ENCODE assay signal across 8 cellular contexts in genomic region chr1:151399890-151400235, GRCh38. TPM values are rescaled to one million over a fixed set of nuclear protein-coding genes. Genes with fewer than 3 reads are reported as not detected.
DNase-seq lines count a peak whose midpoint lies in the region; ATAC-seq and TF ChIP-seq lines count a peak whose summit lies in the region.

No MANE protein-coding gene starts in this region.

- WGBS in mesodermal cell (ENCODE audit: insufficient coverage in 2 of 2), 2 experiments: 1 to 2% methylated on average over 19 of the region's 19 CpGs

- H3K4me3 ChIP-seq in AG04449 (ENCODE audit: low read depth, low read length) (peak overlapping the region; percentile 96), SK-N-MC (peak overlapping the region; percentile 87), mesodermal cell (ENCODE audit: extremely low read depth, insufficient read depth, low read length, poor library complexity, severe bottlenecking) (peak overlapping the region; percentile 80), tibial artery (peak overlapping the region; percentile 83 to 93)
- H3K4me3 ChIP-seq in effector memory CD4-positive, alpha-beta T cell (ENCODE audit: insufficient read depth, low read depth, low read length, poor library complexity, severe bottlenecking): peak overlapping the region; percentile 97

- ATAC-seq in GM21529 (IDR thresholded peaks at IDR 0.05; ENCODE audit: unreplicated experiment) (peak; percentile 3), HG03565 (IDR thresholded peaks at IDR 0.05; ENCODE audit: unreplicated experiment) (no peak)

- CTCF ChIA-PET in AG04449 (lab: Yijun Ruan, JAX): interaction anchor here (1.1 to 3.7 kb wide), 6 partner anchors 18 to 99 kb away, joined by 3 to 13 read pairs (median 7); no protein-coding TSS in a partner anchor

- H3K27ac ChIP-seq in SK-N-MC (peak overlapping the region; percentile 74), mesodermal cell (ENCODE audit: low read depth, low read length, severe bottlenecking) (peak overlapping the region; percentile 86), tibial artery (peak overlapping the region; percentile 91)
- peak overlapping the region; percentile 93 for H3K27ac ChIP-seq in effector memory CD4-positive, alpha-beta T cell (ENCODE audit: insufficient read depth, low read length, poor library complexity, severe bottlenecking)

- POLR2A ChIA-PET in AG04449 (lab: Yijun Ruan, JAX): interaction anchor here (0.6 to 1.2 kb wide), 2 partner anchors 15 to 303 kb away, joined by 3 read pairs; no protein-coding TSS in a partner anchor

- H3K9ac ChIP-seq in SK-N-MC (ENCODE audit: insufficient read length): peak overlapping the region; percentile 94

- no peak for DNase-seq in AG04449 (ENCODE audit: low read depth, low spot score)
- DNase-seq in SK-N-MC (ENCODE audit: low read depth, low spot score): no peak
- DNase-seq in effector memory CD4-positive, alpha-beta T cell: no peak
- DNase-seq in tibial artery: no peak
- DNase-seq in NCI-H2171 treated with DMSO at 0.1 percent for 48 hours (lab: John Stamatoyannopoulos, UW): no peak

- TF ChIP-seq CTCF in AG04449 (IDR thresholded peaks at IDR 0.05; ENCODE audit: insufficient read depth, low read length, missing control alignments) (no peak), tibial artery (IDR thresholded peaks at IDR 0.05) (no peak)

- intact Hi-C loops in tibial artery (cut with DNase I; ENCODE audit: low total_unique reads): loop anchor here (10.0 kb wide), 2 partner anchors 55 to 95 kb away; partner anchors contain the start of gene RFX5

- peaks cover 9% of the 10 kb centered on the region for H3K4me1 ChIP-seq in effector memory CD4-positive, alpha-beta T cell (ENCODE audit: control insufficient read depth, insufficient read depth, low read length, poor library complexity, severe bottlenecking)
- peaks cover 10% of the 10 kb centered on the region for H3K4me1 ChIP-seq in mesodermal cell (ENCODE audit: control insufficient read depth, insufficient read depth, low read length, poor library complexity, severe bottlenecking)
- peaks cover 0 to 18% (median 15%) of the 10 kb centered on the region in 4 donors for H3K4me1 ChIP-seq in tibial artery

- no peaks in the 10 kb centered on the region for H3K9me3 ChIP-seq in SK-N-MC (ENCODE audit: low read depth, low read length)
- no peaks in the 10 kb centered on the region for H3K9me3 ChIP-seq in effector memory CD4-positive, alpha-beta T cell (ENCODE audit: control insufficient read depth, low read length)
- H3K9me3 ChIP-seq in mesodermal cell (ENCODE audit: control insufficient read depth, low read length): no peaks in the 10 kb centered on the region
- H3K9me3 ChIP-seq in tibial artery: no peaks in the 10 kb centered on the region

- H3K27me3 ChIP-seq in effector memory CD4-positive, alpha-beta T cell (replicated peaks; ENCODE audit: control insufficient read depth, insufficient read depth, low read length, poor library complexity, severe bottlenecking): no peaks in the 10 kb centered on the region
- H3K27me3 ChIP-seq in tibial artery: no peaks in the 10 kb centered on the region

- peaks cover 43% of the 10 kb centered on the region for H3K36me3 ChIP-seq in SK-N-MC (ENCODE audit: insufficient read depth, low read length)
- H3K36me3 ChIP-seq in effector memory CD4-positive, alpha-beta T cell (ENCODE audit: control insufficient read depth, insufficient read depth, low read length): peaks cover 32% of the 10 kb centered on the region
- peaks cover 42% of the 10 kb centered on the region for H3K36me3 ChIP-seq in mesodermal cell (ENCODE audit: control insufficient read depth, insufficient read depth, low read length)
- peaks cover 17 to 44% (median 39%) of the 10 kb centered on the region in 3 donors for H3K36me3 ChIP-seq in tibial artery

RNA-seq across cellular contexts. Expression of gene PSMB4, which starts 0.5 kb away (rescaled TPM):
- 308 TPM for polyA plus RNA-seq in mesodermal cell (2013, experiment 1 of 2)
- 270 TPM for polyA plus RNA-seq in mesodermal cell (2013, experiment 2 of 2)

RNA-seq across cellular contexts. Expression of gene SELENBP1, which starts 27.4 kb away (rescaled TPM):
- polyA plus RNA-seq in mesodermal cell (2013, experiment 1 of 2): 45.9 TPM
- polyA plus RNA-seq in mesodermal cell (2013, experiment 2 of 2): 40.1 TPM

RNA-seq across cellular contexts. Expression of gene RFX5, which starts 52.8 kb away (rescaled TPM):
- polyA plus RNA-seq in mesodermal cell (2013, experiment 1 of 2): 42.8 TPM
- 45.9 TPM for polyA plus RNA-seq in mesodermal cell (2013, experiment 2 of 2)

RNA-seq across cellular contexts. Expression of gene POGZ, which starts 59.4 kb away (rescaled TPM):
- polyA plus RNA-seq in mesodermal cell (2013, experiment 1 of 2): 53.8 TPM
- polyA plus RNA-seq in mesodermal cell (2013, experiment 2 of 2): 46.4 TPM
